In the genomic region with DNA sequence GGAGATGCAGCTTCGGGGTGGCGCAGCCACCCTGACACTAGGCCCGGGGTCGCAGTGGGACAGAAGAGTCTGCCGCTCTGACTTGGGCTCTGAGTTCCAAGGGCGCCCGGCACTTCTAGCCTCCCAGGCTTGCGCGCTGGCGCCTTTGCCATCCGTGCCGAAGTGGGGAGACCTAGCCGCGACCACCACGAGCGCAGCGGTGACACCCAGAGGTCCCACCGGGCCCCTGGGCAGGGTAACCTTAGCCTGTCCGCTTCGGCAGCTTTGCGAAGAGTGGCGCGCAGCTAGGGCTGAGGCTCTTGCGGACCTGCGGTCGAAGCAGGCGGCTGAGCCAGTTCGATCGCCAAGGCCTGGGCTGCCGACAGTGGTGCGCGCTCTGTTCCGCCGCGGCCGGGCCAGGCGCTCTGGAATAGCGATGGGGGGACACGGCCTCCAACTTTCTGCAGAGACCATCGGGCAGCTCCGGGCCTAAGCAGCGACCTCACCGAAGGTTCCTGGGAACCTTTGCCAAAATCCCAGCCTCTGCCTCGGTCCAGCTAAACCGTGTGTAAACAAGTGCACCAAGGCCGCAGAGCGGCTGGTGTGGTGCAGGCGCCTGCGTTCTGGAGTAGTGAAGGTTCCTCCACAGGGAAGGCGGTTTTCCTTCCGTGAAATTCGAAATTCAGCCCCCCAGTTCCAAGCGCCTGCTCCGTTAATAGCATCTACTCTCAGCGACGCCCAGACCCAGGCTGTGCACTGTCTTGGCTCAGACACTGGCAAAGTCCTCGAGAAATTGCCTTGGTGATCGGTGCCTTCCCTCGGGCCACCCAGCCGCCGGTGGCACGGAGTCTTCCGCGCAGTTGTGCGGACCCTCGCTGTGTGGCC, we compare ENCODE assay signal across 11 cellular contexts. TPM values are rescaled to one million over a fixed set of nuclear protein-coding genes. Genes with fewer than 3 reads are reported as not detected.
DNase-seq lines count a peak whose midpoint lies in the region; ATAC-seq and TF ChIP-seq lines count a peak whose summit lies in the region.
"Had no signal": no experiment of that assay in that cellular context is flagged by ENCODE, and none has a peak within 500 bp of the region (broad histone marks: within the 10 kb centered on the region; RNA-seq: fewer than 3 reads in every experiment).

No MANE protein-coding gene starts in this region.

- no peak overlapping the region for H3K27ac Mint-ChIP-seq in activated T-cell treated with anti-CD3 and anti-CD28 coated beads, Interleukin-2, amount 50 U/mL, for 24 hours
- H3K27ac Mint-ChIP-seq in activated naive CD4-positive, alpha-beta T cell treated with anti-CD3 and anti-CD28 coated beads for 36 hours: no peak overlapping the region

- H3K27me3 Mint-ChIP-seq in activated T-cell treated with anti-CD3 and anti-CD28 coated beads, Interleukin-2, amount 50 U/mL, for 24 hours: peaks cover 90% of the 10 kb centered on the region
- peaks cover 68% of the 10 kb centered on the region for H3K27me3 Mint-ChIP-seq in activated naive CD4-positive, alpha-beta T cell treated with anti-CD3 and anti-CD28 coated beads for 36 hours (ENCODE audit: low read depth)

- peaks cover 23% of the 10 kb centered on the region for H3K4me1 Mint-ChIP-seq in activated T-cell treated with anti-CD3 and anti-CD28 coated beads, Interleukin-2, amount 50 U/mL, for 24 hours (ENCODE audit: low read depth)
- peaks cover 18% of the 10 kb centered on the region for H3K4me1 Mint-ChIP-seq in activated naive CD4-positive, alpha-beta T cell treated with anti-CD3 and anti-CD28 coated beads for 36 hours (ENCODE audit: low read depth)

- TF ChIP-seq POLR2A in stomach (IDR thresholded peaks at IDR 0.05): no peak

- H3K36me3 ChIP-seq in ectodermal cell (ENCODE audit: control insufficient read depth, insufficient read depth, low read length) (no peaks in the 10 kb centered on the region), mucosa of descending colon (ENCODE audit: low read depth) (no peaks in the 10 kb centered on the region), stomach (no peaks in the 10 kb centered on the region)
- H3K36me3 ChIP-seq: lower lobe of right lung had no signal

- TF ChIP-seq EP300 in stomach (IDR thresholded peaks at IDR 0.05): no peak

- TF ChIP-seq CTCF in mucosa of descending colon (IDR thresholded peaks at IDR 0.05): no peak
- TF ChIP-seq CTCF in stomach (IDR thresholded peaks at IDR 0.05): no peak

- ATAC-seq in mucosa of descending colon: peak; percentile 26
- ATAC-seq: lower lobe of right lung had no signal

- no peaks in the 10 kb centered on the region for H3K9me3 Mint-ChIP-seq in activated T-cell treated with anti-CD3 and anti-CD28 coated beads, Interleukin-2, amount 50 U/mL, for 24 hours
- H3K9me3 Mint-ChIP-seq in activated naive CD4-positive, alpha-beta T cell treated with anti-CD3 and anti-CD28 coated beads for 36 hours: no peaks in the 10 kb centered on the region

- intact Hi-C loops in mucosa of descending colon (cut with DNase I, micrococcal nuclease) (no loop called here), stomach (cut with DNase I; ENCODE audit: low total_unique reads) (no loop called here)
- intact Hi-C loops in activated naive CD4-positive, alpha-beta T cell treated with anti-CD3 and anti-CD28 coated beads for 36 hours (cut with micrococcal nuclease): loop anchor here (5.0 kb wide), 1 partner anchor 1926 kb away; no protein-coding TSS in a partner anchor

- H3K27ac ChIP-seq in ectodermal cell (ENCODE audit: insufficient read depth, low read depth, low read length, poor library complexity, severe bottlenecking) (no peak overlapping the region), stomach (no peak overlapping the region)
- H3K27ac ChIP-seq: lower lobe of right lung had no signal

- H3K4me3 ChIP-seq in ectodermal cell (ENCODE audit: insufficient read depth, low read depth, low read length): peak overlapping the region; percentile 1
- no peak overlapping the region for H3K4me3 ChIP-seq in mucosa of descending colon
- H3K4me3 ChIP-seq in stomach: peak overlapping the region; percentile 0 to 37 (median 16)

- H3K4me1 ChIP-seq in ectodermal cell (ENCODE audit: control insufficient read depth, insufficient read depth, low read length) (no peaks in the 10 kb centered on the region), mucosa of descending colon (ENCODE audit: low read depth) (peaks cover 18% of the 10 kb centered on the region), stomach (peaks cover 36 to 67% (median 52%) of the 10 kb centered on the region in 4 donors)

- H3K36me3 Mint-ChIP-seq in activated T-cell treated with anti-CD3 and anti-CD28 coated beads, Interleukin-2, amount 50 U/mL, for 24 hours (ENCODE audit: low read depth): no peaks in the 10 kb centered on the region
- H3K36me3 Mint-ChIP-seq in activated naive CD4-positive, alpha-beta T cell treated with anti-CD3 and anti-CD28 coated beads for 36 hours (ENCODE audit: low read depth): peaks cover 2% of the 10 kb centered on the region

- H3K4me3 Mint-ChIP-seq in activated T-cell treated with anti-CD3 and anti-CD28 coated beads, Interleukin-2, amount 50 U/mL, for 24 hours: peak overlapping the region; percentile 27
- no peak overlapping the region for H3K4me3 Mint-ChIP-seq in activated naive CD4-positive, alpha-beta T cell treated with anti-CD3 and anti-CD28 coated beads for 36 hours

- peak; percentile 32 for DNase-seq in activated T-cell treated with anti-CD3 and anti-CD28 coated beads, Interleukin-2, amount 50 U/mL, for 24 hours
- DNase-seq in activated T-cell treated with anti-CD3 and anti-CD28 coated beads for 4 hours: no peak
- DNase-seq in mucosa of descending colon: no peak
- no peak for DNase-seq in stomach
- no peak for DNase-seq in activated naive CD4-positive, alpha-beta T cell treated with anti-CD3 and anti-CD28 coated beads for 36 hours
- DNase-seq in NCI-H2196 (lab: John Stamatoyannopoulos, UW; ENCODE audit: unreplicated experiment): no peak
- no peak for DNase-seq in KG1 (lab: John Stamatoyannopoulos, UW)
- DNase-seq: ACHN, lower lobe of right lung had no signal

- 5 to 7% methylated on average over 66 of the region's 66 CpGs for WGBS in ectodermal cell, 2 experiments
- 5 to 7% (median 5%) methylated on average over 39 to 66 of the region's 66 CpGs for WGBS in stomach, 5 donors

- CTCF ChIA-PET in activated naive CD4-positive, alpha-beta T cell treated with anti-CD3 and anti-CD28 coated beads for 36 hours (lab: Charles Lee): no interaction called here

- no peaks in the 10 kb centered on the region for H3K9me3 ChIP-seq in ectodermal cell (ENCODE audit: control insufficient read depth, low read length)
- H3K9me3 ChIP-seq in mucosa of descending colon: no peaks in the 10 kb centered on the region
- H3K9me3 ChIP-seq in stomach: no peaks in the 10 kb centered on the region
- H3K9me3 ChIP-seq: lower lobe of right lung had no signal

- H3K27me3 ChIP-seq in ectodermal cell (ENCODE audit: control insufficient read depth, insufficient read depth, low read length, poor library complexity, severe bottlenecking): peaks cover 100% of the 10 kb centered on the region
- H3K27me3 ChIP-seq in stomach: peaks cover 56 to 100% (median 96%) of the 10 kb centered on the region in 3 donors

RNA-seq across cellular contexts. Expression of gene TLX3, which starts 7.4 kb away (rescaled TPM):
- polyA plus RNA-seq in ectodermal cell (2013, experiment 1 of 4): 0.54 TPM
- polyA plus RNA-seq in ectodermal cell (2013, experiment 2 of 4): 0.30 TPM
- 0.91 TPM for polyA plus RNA-seq in ectodermal cell (2013, experiment 3 of 4)
- 1.7 TPM for polyA plus RNA-seq in ectodermal cell (2013, experiment 4 of 4)
- total RNA-seq in mucosa of descending colon: not detected
- not detected for total RNA-seq in stomach
- polyA plus RNA-seq in stomach: not detected
- total RNA-seq in activated naive CD4-positive, alpha-beta T cell treated with anti-CD3 and anti-CD28 coated beads for 36 hours: not detected
- total RNA-seq: bronchial epithelial cell, lower lobe of right lung had no signal
